ENCODE assay signal across 23 cellular contexts in the genomic region with DNA sequence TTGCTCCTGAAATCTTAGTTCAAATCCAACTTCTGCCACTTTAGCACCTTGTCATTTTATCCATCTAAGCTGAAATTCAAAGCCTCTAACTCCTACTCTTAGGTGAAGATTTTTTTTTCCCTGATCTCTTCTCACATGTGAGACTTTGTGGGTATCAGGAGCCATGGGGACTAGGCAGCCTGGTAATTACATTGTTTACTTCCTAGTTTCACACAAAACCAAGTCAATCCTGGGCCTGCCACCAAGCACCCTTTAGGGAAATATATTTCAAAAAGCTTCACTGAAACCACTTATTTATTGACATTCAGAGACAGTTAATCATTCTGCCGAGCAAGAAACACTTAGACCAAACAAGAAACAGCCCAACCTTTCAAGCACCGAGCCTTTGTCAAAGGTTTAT.
"Had no signal": no experiment of that assay in that cellular context is flagged by ENCODE, and none has a peak within 500 bp of the region (broad histone marks: within the 10 kb centered on the region; RNA-seq: fewer than 3 reads in every experiment).

No MANE protein-coding gene starts in this region.

- H3K4me3 ChIP-seq: ascending aorta, gastroesophageal sphincter, lung, ovary, right lobe of liver, skin epidermis, upper lobe of left lung had no signal

- DNase-seq: activated CD4-positive, alpha-beta memory T cell treated with anti-CD3 and anti-CD28 coated beads, Interleukin-2, amount 10 ng/mL, durations not matched to agents 7 days and 5 days; activated CD4-positive, alpha-beta T cell treated with anti-CD3 and anti-CD28 coated beads, Interleukin-2, amount 10 ng/mL, durations not matched to agents 24 days and 14 days; activated gamma-delta T cell treated with Interleukin-2 at 50 U/mL for 16 hours; head of caudate nucleus; islet precursor cell; natural killer cell; ovary; right lobe of liver; stimulated activated CD4-positive, alpha-beta T cell treated with anti-CD3 and anti-CD28 coated beads, Interleukin-1b, Interleukin-23, amount 100 ng/mL, for 48 hours; stimulated activated naive CD8-positive, alpha-beta T cell treated with anti-CD3 and anti-CD28 coated beads, Interleukin-15, amount 100 ng/mL, for 72 hours; T-cell; upper lobe of left lung had no signal

- H3K36me3 Mint-ChIP-seq: activated naive CD4-positive, alpha-beta T cell treated with anti-CD3 and anti-CD28 coated beads, Interleukin-2, amount 50 U/mL, for 24 hours; natural killer cell; stimulated activated effector memory CD8-positive, alpha-beta T cell treated with anti-CD3 and anti-CD28 coated beads, Interleukin-12 subunit alpha, Interleukin-12 subunit beta, amount 100 ng/mL, for 72 hours; T-cell had no signal

- H3K9me3 ChIP-seq: ascending aorta, gastroesophageal sphincter, neutrophil, ovary, right lobe of liver, upper lobe of left lung had no signal

- H3K27me3 ChIP-seq: ascending aorta, gastroesophageal sphincter, neutrophil, ovary, right lobe of liver, upper lobe of left lung had no signal

- H3K27ac ChIP-seq: ascending aorta, gastroesophageal sphincter, neutrophil, ovary, right lobe of liver, skin epidermis, upper lobe of left lung, VCaP had no signal

- H3K27ac Mint-ChIP-seq: activated CD4-positive, alpha-beta memory T cell treated with anti-CD3 and anti-CD28 coated beads, Interleukin-2, amount 10 ng/mL, durations not matched to agents 7 days and 5 days; activated CD4-positive, alpha-beta T cell treated with anti-CD3 and anti-CD28 coated beads, Interleukin-2, amount 10 ng/mL, durations not matched to agents 24 days and 14 days; activated naive CD4-positive, alpha-beta T cell treated with anti-CD3 and anti-CD28 coated beads, Interleukin-2, amount 50 U/mL, for 24 hours; activated T-helper 1 cell treated with anti-CD3 and anti-CD28 coated beads, Interleukin-12 subunit alpha, Interleukin-12 subunit beta, Interleukin-2, Interleukin-4 antibody, amounts not matched to agents 30 ng/mL and 10 ng/mL and 1 ng/mL, durations not matched to agents 14 hours and 24 hours and 36 hours; natural killer cell; stimulated activated effector memory CD8-positive, alpha-beta T cell treated with anti-CD3 and anti-CD28 coated beads, Interleukin-12 subunit alpha, Interleukin-12 subunit beta, amount 100 ng/mL, for 72 hours; stimulated activated naive CD8-positive, alpha-beta T cell treated with anti-CD3 and anti-CD28 coated beads, Interleukin-15, amount 100 ng/mL, for 72 hours; T-cell; T-helper 2 cell treated with Interferon-gamma antibody and Interleukin-4, amounts not matched to agents 5 μg/mL and 100 μg/mL, for 36 hours had no signal

- H3K4me1 Mint-ChIP-seq: activated CD4-positive, alpha-beta memory T cell treated with anti-CD3 and anti-CD28 coated beads, Interleukin-2, amount 10 ng/mL, durations not matched to agents 7 days and 5 days; activated CD4-positive, alpha-beta T cell treated with anti-CD3 and anti-CD28 coated beads, Interleukin-2, amount 10 ng/mL, durations not matched to agents 24 days and 14 days; activated naive CD4-positive, alpha-beta T cell treated with anti-CD3 and anti-CD28 coated beads, Interleukin-2, amount 50 U/mL, for 24 hours; central memory CD8-positive, alpha-beta T cell; natural killer cell; stimulated activated effector memory CD8-positive, alpha-beta T cell treated with anti-CD3 and anti-CD28 coated beads, Interleukin-12 subunit alpha, Interleukin-12 subunit beta, amount 100 ng/mL, for 72 hours had no signal

- H3K9me3 Mint-ChIP-seq: activated CD4-positive, alpha-beta memory T cell treated with anti-CD3 and anti-CD28 coated beads, Interleukin-2, amount 10 ng/mL, durations not matched to agents 7 days and 5 days had no signal

- H3K36me3 ChIP-seq: ascending aorta, gastroesophageal sphincter, neutrophil, ovary, right lobe of liver, upper lobe of left lung had no signal

- H3K4me1 ChIP-seq: ascending aorta, gastroesophageal sphincter, upper lobe of left lung had no signal

- H3K4me3 Mint-ChIP-seq: activated CD4-positive, alpha-beta memory T cell treated with anti-CD3 and anti-CD28 coated beads, Interleukin-2, amount 10 ng/mL, durations not matched to agents 7 days and 5 days; activated CD4-positive, alpha-beta T cell treated with anti-CD3 and anti-CD28 coated beads, Interleukin-2, amount 10 ng/mL, durations not matched to agents 24 days and 14 days; activated naive CD4-positive, alpha-beta T cell treated with anti-CD3 and anti-CD28 coated beads, Interleukin-2, amount 50 U/mL, for 24 hours; activated T-helper 1 cell treated with anti-CD3 and anti-CD28 coated beads, Interleukin-12 subunit alpha, Interleukin-12 subunit beta, Interleukin-2, Interleukin-4 antibody, amounts not matched to agents 30 ng/mL and 10 ng/mL and 1 ng/mL, durations not matched to agents 14 hours and 24 hours and 36 hours; central memory CD8-positive, alpha-beta T cell; natural killer cell; stimulated activated effector memory CD8-positive, alpha-beta T cell treated with anti-CD3 and anti-CD28 coated beads, Interleukin-12 subunit alpha, Interleukin-12 subunit beta, amount 100 ng/mL, for 72 hours; stimulated activated naive CD8-positive, alpha-beta T cell treated with anti-CD3 and anti-CD28 coated beads, Interleukin-15, amount 100 ng/mL, for 72 hours; T-cell; T-helper 2 cell treated with Interferon-gamma antibody and Interleukin-4, amounts not matched to agents 5 μg/mL and 100 μg/mL, for 36 hours had no signal

- H3K27me3 Mint-ChIP-seq: stimulated activated naive CD8-positive, alpha-beta T cell treated with anti-CD3 and anti-CD28 coated beads, Interleukin-15, amount 100 ng/mL, for 72 hours had no signal
